8 cellular contexts compared by ENCODE assay signal in the genomic region with DNA sequence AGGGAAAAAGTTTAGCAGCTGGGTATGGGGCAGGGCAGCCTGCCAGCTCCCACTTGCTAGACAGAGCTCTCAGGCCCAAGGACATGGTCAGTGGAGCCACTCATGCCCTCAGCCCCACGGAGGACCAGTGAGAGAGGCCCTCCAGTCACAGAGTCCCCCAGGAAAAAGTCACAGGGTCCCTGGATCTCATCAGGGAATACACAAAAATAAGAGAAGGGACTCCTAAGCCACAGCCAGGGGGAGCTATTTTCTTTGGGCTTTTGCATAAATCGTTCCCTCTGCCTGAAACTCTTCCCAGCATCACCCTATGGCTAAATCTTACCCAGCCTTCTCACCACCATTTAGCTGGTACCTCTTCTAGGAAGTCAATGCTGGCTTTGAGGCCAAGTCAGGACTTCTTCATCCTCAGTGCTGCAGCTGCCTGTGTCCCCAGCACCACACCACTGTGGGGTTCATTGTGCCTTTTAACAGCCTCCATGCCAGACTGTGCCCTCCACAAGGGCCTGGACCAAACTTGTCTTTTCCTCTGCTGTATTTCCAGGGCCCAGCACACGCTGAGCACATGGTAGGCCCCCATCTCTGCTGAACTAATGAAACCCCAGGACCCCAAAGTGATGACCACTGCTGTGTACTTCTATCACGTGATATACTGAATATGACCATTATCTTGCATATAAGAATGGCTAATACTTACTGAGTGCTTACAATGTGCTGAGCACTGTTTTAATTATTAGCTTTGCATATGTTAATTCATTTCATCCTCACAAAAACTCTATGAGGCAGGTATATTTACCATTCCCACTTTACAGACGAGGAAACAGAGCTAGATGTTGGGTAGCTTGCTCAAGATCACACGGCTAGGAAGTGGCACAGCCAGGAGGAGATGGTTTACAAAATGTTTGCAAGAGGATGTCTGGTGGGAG. TPM values are rescaled to one million over a fixed set of nuclear protein-coding genes. Genes with fewer than 3 reads are reported as not detected.
DNase-seq lines count a peak whose midpoint lies in the region; ATAC-seq lines count a peak whose summit lies in the region.

No MANE protein-coding gene starts in this region.

- peak overlapping the region; percentile 28 for H3K27ac ChIP-seq in neuronal stem cell (replicated peaks; ENCODE audit: low read length)

- no peaks in the 10 kb centered on the region for H3K27me3 ChIP-seq in neuronal stem cell (ENCODE audit: control insufficient read depth in 3 of 3, insufficient read depth in 3 of 3, low read depth in 1 of 3, low read length in 3 of 3)

- peaks cover 22% of the 10 kb centered on the region for H3K4me1 Mint-ChIP-seq in stimulated activated naive CD8-positive, alpha-beta T cell treated with anti-CD3 and anti-CD28 coated beads, Interleukin-15, Interleukin-2, amounts not matched to agents 100 ng/mL and 50 ng/mL, for 24 hours (ENCODE audit: low read depth)

- no peak overlapping the region for H2AK5ac ChIP-seq in neuronal stem cell (ENCODE audit: low read depth, low read length)

- no peak overlapping the region for H2BK5ac ChIP-seq in neuronal stem cell (ENCODE audit: low read length)

- H3K18ac ChIP-seq in neuronal stem cell (ENCODE audit: low read length) = no peak overlapping the region

- peak overlapping the region; percentile 99 for H3K27ac Mint-ChIP-seq in stimulated activated naive CD8-positive, alpha-beta T cell treated with anti-CD3 and anti-CD28 coated beads, Interleukin-15, Interleukin-2, amounts not matched to agents 100 ng/mL and 50 ng/mL, for 24 hours

- H4K91ac ChIP-seq in neuronal stem cell (ENCODE audit: low read depth, low read length, poor library complexity) = no peak overlapping the region

- H4K8ac ChIP-seq in neuronal stem cell (ENCODE audit: low read depth, low read length) = no peak overlapping the region

- no peak for DNase-seq in stimulated activated naive CD8-positive, alpha-beta T cell treated with anti-CD3 and anti-CD28 coated beads, Interleukin-15, Interleukin-2, amounts not matched to agents 100 U/mL and 50 U/mL, for 24 hours
- DNase-seq in NCI-H1694 (lab: John Stamatoyannopoulos, UW) (peak; percentile 70), UCSD-AML1 (lab: John Stamatoyannopoulos, UW; ENCODE audit: unreplicated experiment) (peak; percentile 32), fibroblast of gingiva (ENCODE audit: low read depth) (peak; percentile 50), neuronal stem cell (ENCODE audit: low spot score) (peak; percentile 45)

- H3K79me1 ChIP-seq in neuronal stem cell (ENCODE audit: low read depth, low read length) = peaks cover 9% of the 10 kb centered on the region

- H3K36me3 Mint-ChIP-seq in stimulated activated naive CD8-positive, alpha-beta T cell treated with anti-CD3 and anti-CD28 coated beads, Interleukin-15, Interleukin-2, amounts not matched to agents 100 ng/mL and 50 ng/mL, for 24 hours (ENCODE audit: low read depth) = peaks cover 18% of the 10 kb centered on the region

- ATAC-seq in stimulated activated naive CD8-positive, alpha-beta T cell treated with anti-CD3 and anti-CD28 coated beads, Interleukin-15, Interleukin-2, amounts not matched to agents 100 U/mL and 50 U/mL, for 24 hours = no peak
- ATAC-seq in GM21723 (IDR thresholded peaks at IDR 0.05; ENCODE audit: unreplicated experiment) (no peak), GM21717 (IDR thresholded peaks at IDR 0.05; ENCODE audit: unreplicated experiment) (no peak)

- no peak overlapping the region for H3K4ac ChIP-seq in neuronal stem cell (ENCODE audit: low read length)

- H3K36me3 ChIP-seq in neuronal stem cell (replicated peaks in 1 of 2; ENCODE audit: control insufficient read depth in 2 of 2, insufficient read depth in 2 of 2, low read length in 2 of 2) = peaks cover 30 to 40% of the 10 kb centered on the region in 2 donors

- no peak overlapping the region for H2BK120ac ChIP-seq in neuronal stem cell (ENCODE audit: low read depth, low read length)

- no peak overlapping the region for H2BK15ac ChIP-seq in neuronal stem cell (ENCODE audit: low read length)

- no peaks in the 10 kb centered on the region for H3K9me3 ChIP-seq in neuronal stem cell (replicated peaks in 1 of 2; ENCODE audit: control insufficient read depth in 2 of 2, insufficient read depth in 1 of 2, low read depth in 1 of 2, low read length in 2 of 2)

- H3K4me3 Mint-ChIP-seq in stimulated activated naive CD8-positive, alpha-beta T cell treated with anti-CD3 and anti-CD28 coated beads, Interleukin-15, Interleukin-2, amounts not matched to agents 100 ng/mL and 50 ng/mL, for 24 hours = peak overlapping the region; percentile 93

- H3K9me3 Mint-ChIP-seq in stimulated activated naive CD8-positive, alpha-beta T cell treated with anti-CD3 and anti-CD28 coated beads, Interleukin-15, Interleukin-2, amounts not matched to agents 100 ng/mL and 50 ng/mL, for 24 hours = no peaks in the 10 kb centered on the region

- H3K27me3 Mint-ChIP-seq in stimulated activated naive CD8-positive, alpha-beta T cell treated with anti-CD3 and anti-CD28 coated beads, Interleukin-15, Interleukin-2, amounts not matched to agents 100 ng/mL and 50 ng/mL, for 24 hours = no peaks in the 10 kb centered on the region

- H3K4me2 ChIP-seq in neuronal stem cell (ENCODE audit: insufficient read depth, low read length, poor library complexity, severe bottlenecking) = no peak overlapping the region

- H3K4me3 ChIP-seq in neuronal stem cell (ENCODE audit: low read length in 2 of 2) = peak overlapping the region in 1 of 2 donors; percentile 12

- no CpG with 5 or more reads among the region's 6 CpGs for whole genome bisulfite sequencing in neuronal stem cell (ENCODE audit: extremely low coverage in 2 of 2, insufficient read length in 2 of 2, insufficient replicate concordance in 1 of 2), 2 donors

- no peak overlapping the region for H2BK12ac ChIP-seq in neuronal stem cell (ENCODE audit: low read length)

- no peak overlapping the region for H3K23ac ChIP-seq in neuronal stem cell (ENCODE audit: low read depth, low read length, poor library complexity)

- no peak overlapping the region for H3K14ac ChIP-seq in neuronal stem cell (ENCODE audit: low read length)

- H2AFZ ChIP-seq in neuronal stem cell (ENCODE audit: low read length) = no peak overlapping the region

- peaks cover 7 to 9% of the 10 kb centered on the region in 2 donors for H3K4me1 ChIP-seq in neuronal stem cell (ENCODE audit: control insufficient read depth in 2 of 2, insufficient read depth in 1 of 2, low read depth in 1 of 2, low read length in 2 of 2)

- H3K9ac ChIP-seq in neuronal stem cell (ENCODE audit: low read depth, low read length, poor library complexity) = peak overlapping the region; percentile 46

RNA-seq across cellular contexts. Expression of gene ZNF335, which starts 2.0 kb away (rescaled TPM):
- polyA plus RNA-seq in neuronal stem cell (2013, experiment 1 of 2) = 7.3 TPM
- 7.1 TPM for polyA plus RNA-seq in neuronal stem cell (2013, experiment 2 of 2)

RNA-seq across cellular contexts. Expression of gene PCIF1, which starts 35.5 kb away (rescaled TPM):
- 39.1 TPM for polyA plus RNA-seq in neuronal stem cell (2013, experiment 1 of 2)
- polyA plus RNA-seq in neuronal stem cell (2013, experiment 2 of 2) = 39.1 TPM

RNA-seq across cellular contexts. Expression of gene MMP9, which starts 38.7 kb away (rescaled TPM):
- polyA plus RNA-seq in neuronal stem cell (2013, experiment 1 of 2) = 0.18 TPM
- 0.18 TPM for polyA plus RNA-seq in neuronal stem cell (2013, experiment 2 of 2)

RNA-seq across cellular contexts. Expression of gene PLTP, which starts 58.0 kb away (rescaled TPM):
- polyA plus RNA-seq in neuronal stem cell (2013, experiment 1 of 2) = 35.9 TPM
- 35.5 TPM for polyA plus RNA-seq in neuronal stem cell (2013, experiment 2 of 2)

RNA-seq across cellular contexts. Expression of gene SLC12A5, which starts 59.0 kb away (rescaled TPM):
- polyA plus RNA-seq in neuronal stem cell (2013, experiment 1 of 2) = 8.5 TPM
- 6.5 TPM for polyA plus RNA-seq in neuronal stem cell (2013, experiment 2 of 2)
